ENCODE assay signal across 8 cellular contexts in the genomic region with DNA sequence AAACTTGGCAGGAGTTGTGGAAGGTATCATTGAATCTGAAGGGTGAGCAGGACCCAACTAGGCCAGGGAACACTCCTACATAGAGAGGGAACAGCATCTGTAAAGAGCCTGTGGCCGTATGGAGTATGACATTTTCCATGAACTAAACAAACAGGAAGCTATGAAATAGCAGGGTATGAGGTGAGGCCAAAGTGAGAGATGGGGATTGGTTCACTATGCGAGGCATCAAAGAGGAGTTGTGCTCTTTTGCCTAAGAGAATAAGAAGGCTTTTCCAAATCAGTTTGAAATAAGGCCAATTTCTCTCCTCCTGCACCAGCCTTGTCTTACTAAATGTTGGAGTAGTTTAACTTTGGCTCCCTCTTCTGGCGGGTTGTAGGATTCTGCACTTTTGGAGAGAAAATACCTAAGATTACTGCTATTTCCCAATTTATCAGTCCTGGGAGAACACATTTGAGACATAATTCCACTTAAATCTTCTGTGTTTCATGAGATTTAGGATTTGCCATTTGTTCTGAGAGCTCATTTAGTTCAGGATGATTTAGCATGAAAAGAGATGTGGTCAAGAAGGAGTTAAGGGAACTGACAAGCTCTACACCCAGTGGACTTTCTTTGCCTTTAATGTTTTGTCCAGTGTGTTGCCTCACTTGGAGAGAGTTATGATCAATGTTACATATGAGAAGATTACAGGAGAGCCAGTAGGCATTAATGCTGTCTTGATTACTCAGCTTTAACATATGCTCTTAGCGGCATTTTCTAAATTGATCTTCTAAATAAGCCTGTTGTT. TPM values are rescaled to one million over a fixed set of nuclear protein-coding genes. Genes with fewer than 3 reads are reported as not detected.
A peak's percentile ranks its signal among the peaks of the same experiment; 100 is the strongest.
DNase-seq lines count a peak whose midpoint lies in the region; ATAC-seq and TF ChIP-seq lines count a peak whose summit lies in the region.

No MANE protein-coding gene starts in this region.

- H3K9me3 ChIP-seq in RWPE2 (ENCODE audit: severe bottlenecking) = no peaks in the 10 kb centered on the region
- no peaks in the 10 kb centered on the region for H3K9me3 ChIP-seq in adrenal gland (replicated peaks in 1 of 3)
- no peaks in the 10 kb centered on the region for H3K9me3 ChIP-seq in left ventricle myocardium inferior (replicated peaks)

- TF ChIP-seq CTCF in RWPE2 (IDR thresholded peaks at IDR 0.05; ENCODE audit: poor library complexity, severe bottlenecking) = peak; percentile 87
- peak; percentile 54 to 86 (median 78) for TF ChIP-seq CTCF in adrenal gland (IDR thresholded peaks at IDR 0.05)
- TF ChIP-seq CTCF in left ventricle myocardium inferior (IDR thresholded peaks at IDR 0.05; ENCODE audit: borderline replicate concordance) = peak; percentile 84

- H3K27ac ChIP-seq in RWPE2 (ENCODE audit: poor library complexity, severe bottlenecking) = no peak overlapping the region
- no peak overlapping the region for H3K27ac ChIP-seq in adrenal gland
- H3K27ac ChIP-seq in left ventricle myocardium inferior (replicated peaks) = peak overlapping the region; percentile 39

- H3K27me3 ChIP-seq in RWPE2 (ENCODE audit: insufficient read depth, poor library complexity, severe bottlenecking) = no peaks in the 10 kb centered on the region
- H3K27me3 ChIP-seq in adrenal gland = no peaks in the 10 kb centered on the region
- no peaks in the 10 kb centered on the region for H3K27me3 ChIP-seq in left ventricle myocardium inferior (ENCODE audit: low read depth)

- ATAC-seq in RWPE2 (ENCODE audit: low read depth) (peak; percentile 60), sciatic nerve (peak; percentile 87), GM19455 (IDR thresholded peaks at IDR 0.05; ENCODE audit: unreplicated experiment) (no peak), HG02852 (IDR thresholded peaks at IDR 0.05; ENCODE audit: unreplicated experiment) (no peak)

- H3K4me1 ChIP-seq in RWPE2 (ENCODE audit: insufficient read depth, poor library complexity, severe bottlenecking) (no peaks in the 10 kb centered on the region), adrenal gland (replicated peaks in 1 of 2) (no peaks in the 10 kb centered on the region), left ventricle myocardium inferior (peaks cover 30% of the 10 kb centered on the region)

- WGBS in adrenal gland, 4 donors = 40 to 46% (median 43%) methylated on average over 4 of the region's 4 CpGs

- intact Hi-C loops in adrenal gland (cut with DNase I) = loop anchor here (5.0 to 10.0 kb wide), 3 partner anchors 49 to 472 kb away; no protein-coding TSS in a partner anchor
- intact Hi-C loops in left ventricle myocardium inferior (cut with micrococcal nuclease) = loop anchor here (5.0 kb wide), 2 partner anchors 242 to 472 kb away; no protein-coding TSS in a partner anchor
- intact Hi-C loops in sciatic nerve (cut with DNase I) = loop anchor here (10.0 kb wide), 1 partner anchor 239 kb away; no protein-coding TSS in a partner anchor

- DNase-seq in EL (peak; percentile 71), LoVo (ENCODE audit: low spot score) (peak; percentile 40), RWPE2 (ENCODE audit: low spot score) (no peak), adrenal gland (peak; percentile 45 to 85 (median 54)), left ventricle myocardium inferior (no peak), sciatic nerve (ENCODE audit: low spot score) (peak; percentile 67)

- no peak for TF ChIP-seq POLR2A in adrenal gland (IDR thresholded peaks at IDR 0.05)

- H3K36me3 ChIP-seq in RWPE2 (ENCODE audit: low read depth) = no peaks in the 10 kb centered on the region
- peaks cover 0 to 8% of the 10 kb centered on the region in 2 donors for H3K36me3 ChIP-seq in adrenal gland (replicated peaks in 1 of 2)
- H3K36me3 ChIP-seq in left ventricle myocardium inferior = peaks cover 28% of the 10 kb centered on the region

- H3K4me3 ChIP-seq in RWPE2 (ENCODE audit: severe bottlenecking) (no peak overlapping the region), adrenal gland (no peak overlapping the region), left ventricle myocardium inferior (no peak overlapping the region)

RNA-seq across cellular contexts. Expression of a gene that starts 55.4 kb away (rescaled TPM):
- total RNA-seq in adrenal gland (10 to 100 TPM in 6 of 8 donors, 1 to 10 TPM in 2; 5.1 to 18.7 (median 11.9) TPM), left ventricle myocardium inferior (19.7 TPM), sciatic nerve (69.3 TPM)
- 10 to 100 TPM in 1 of 3 donors, 1 to 10 TPM in 2; 3.8 to 10.9 (median 5.2) TPM for polyA plus RNA-seq in adrenal gland

Comparison
In these comparisons a context has a peak if more than half of its experiments do, and no peak if none do; other contexts are left out.
1. DNase-seq: peak in EL (single experiment), LoVo (single experiment), adrenal gland (7 of 7) and sciatic nerve (single experiment); none in RWPE2 (single experiment) and left ventricle myocardium inferior (single experiment).
2. ATAC-seq: peak in RWPE2 (single experiment) and sciatic nerve (single experiment); none in GM19455 (single experiment) and HG02852 (single experiment).
3. Peak in every context shown above with its lines, with median percentiles within 50 percentile points of each other: CTCF ChIP-seq.